In the genomic region with DNA sequence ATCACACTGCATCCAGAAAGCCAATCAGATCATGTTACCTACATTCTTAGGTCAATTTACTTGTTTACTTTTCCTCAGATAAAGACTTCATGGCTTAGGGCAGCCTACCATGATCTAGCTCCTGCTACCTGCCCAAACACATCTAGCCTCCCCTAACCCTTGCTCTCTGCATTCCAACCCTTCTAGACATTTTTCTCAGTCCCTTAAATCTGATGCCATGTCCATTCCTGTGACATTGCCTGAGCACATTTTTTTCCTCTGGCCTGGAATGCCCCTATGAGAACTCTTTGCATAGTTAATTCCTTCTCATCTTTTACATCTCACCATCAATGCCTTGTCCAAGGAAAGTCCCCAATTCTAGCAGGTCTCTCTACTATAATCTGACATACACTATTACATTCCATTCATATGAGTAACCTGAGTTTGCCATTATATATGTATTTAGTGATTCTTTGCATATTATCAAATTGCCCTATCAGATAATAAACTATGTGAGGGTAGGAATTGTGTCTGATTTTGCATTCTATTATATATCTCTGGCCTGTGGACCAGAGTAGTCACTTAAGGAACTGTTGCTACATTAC, we compare ENCODE assay signal across 28 cellular contexts.
DNase-seq lines count a peak whose midpoint lies in the region; ATAC-seq and TF ChIP-seq lines count a peak whose summit lies in the region.
"Had no signal": no experiment of that assay in that cellular context is flagged by ENCODE, and none has a peak within 500 bp of the region (broad histone marks: within the 10 kb centered on the region; RNA-seq: fewer than 3 reads in every experiment).

No MANE protein-coding gene starts in this region.

- H3F3A ChIP-seq in GM23248 (ENCODE audit: insufficient read depth), result no peaks in the 10 kb centered on the region

- no peaks in the 10 kb centered on the region for H3K9me2 ChIP-seq in GM23248 (ENCODE audit: insufficient read depth)

- peak; percentile 15 for DNase-seq in NCI-H510A treated with DMSO at 0.1 percent for 48 hours (lab: John Stamatoyannopoulos, UW)
- no peak for DNase-seq in NCI-H510A (lab: John Stamatoyannopoulos, UW)
- peak; percentile 0 for DNase-seq in fibroblast of pulmonary artery (ENCODE audit: low read depth)
- no peak for DNase-seq in NCI-H524 treated with DMSO at 0.1 percent for 48 hours (lab: John Stamatoyannopoulos, UW)
- no peak for DNase-seq in GM23248
- DNase-seq in G401 (ENCODE audit: low spot score), result no peak
- DNase-seq: 8988T; activated CD4-positive, alpha-beta T cell treated with anti-CD3 and anti-CD28 coated beads, Interleukin-2, amount 10 ng/mL, durations not matched to agents 24 days and 14 days; BE2C; colonic mucosa; head of caudate nucleus; KBM-7; left lung; midbrain; natural killer cell; NCI-H1436 treated with DMSO at 0.1 percent for 48 hours; NCI-H526 treated with DMSO at 0.1 percent for 48 hours; pancreas; SHP77 treated with DMSO at 0.1 percent for 48 hours; spleen; stimulated activated CD4-positive, alpha-beta T cell treated with anti-CD3 and anti-CD28 coated beads, Interleukin-4, amount 100 ng/mL, for 24 hours; stimulated activated naive CD8-positive, alpha-beta T cell treated with anti-CD3 and anti-CD28 coated beads, Interleukin-15, Interleukin-2, amounts not matched to agents 100 U/mL and 50 U/mL, for 24 hours; T-cell had no signal

- no peaks in the 10 kb centered on the region for H3K27me3 ChIP-seq in GM23248 (replicated peaks; ENCODE audit: insufficient read depth)
- H3K27me3 ChIP-seq: BE2C, colonic mucosa, left lung, pancreas, right atrium auricular region, spleen had no signal

- H3K9ac ChIP-seq in GM23248, result no peak overlapping the region

- in situ Hi-C loops in GM23248 (cut with MboI), result no loop called here
- in situ Hi-C loops in G401 (cut with HindIII; ENCODE audit: low sequenced_read_pairs), result no loop called here

- no peak overlapping the region for H3K4me2 ChIP-seq in GM23248 (ENCODE audit: unreplicated experiment)

- no peak overlapping the region for H2AFZ ChIP-seq in GM23248

- no peaks in the 10 kb centered on the region for H3K36me3 ChIP-seq in GM23248 (ENCODE audit: low read depth)
- H3K36me3 ChIP-seq: BE2C, colonic mucosa, HAP-1, left lung, pancreas, right atrium auricular region, spleen had no signal

- H3K4me3 ChIP-seq in fibroblast of pulmonary artery (replicated peaks; ENCODE audit: low read depth, low read length) (no peak overlapping the region), GM23248 (no peak overlapping the region)
- H3K4me3 ChIP-seq: colonic mucosa, HAP-1, left lung, pancreas, right atrium auricular region, spleen had no signal

- no peak overlapping the region for H3K27ac ChIP-seq in GM23248
- H3K27ac ChIP-seq: colonic mucosa, left lung, pancreas, right atrium auricular region, spleen had no signal

- no peaks in the 10 kb centered on the region for H3K4me1 ChIP-seq in GM23248 (ENCODE audit: insufficient read depth)
- H3K4me1 ChIP-seq: BE2C, colonic mucosa, HAP-1, left lung, pancreas, right atrium auricular region, spleen had no signal

- no peaks in the 10 kb centered on the region for H3K79me2 ChIP-seq in GM23248 (ENCODE audit: insufficient read depth)

- ATAC-seq in SK-N-SH treated with all-trans-retinoic acid at 6 μM for 48 hours, result peak; percentile 62
- ATAC-seq in GM19463 (IDR thresholded peaks at IDR 0.05; ENCODE audit: unreplicated experiment), result no peak
- ATAC-seq: activated T-helper 17 cell treated with anti-CD3 and anti-CD28 coated beads, Interleukin-2, amount 50 U/mL, for 72 hours; left lung; natural killer cell; pancreas; stimulated activated naive CD8-positive, alpha-beta T cell treated with anti-CD3 and anti-CD28 coated beads, Interleukin-15, Interleukin-2, amounts not matched to agents 100 U/mL and 50 U/mL, for 24 hours; T-cell had no signal

- no peaks in the 10 kb centered on the region for H3K9me3 ChIP-seq in GM23248 (ENCODE audit: low read depth)
- H3K9me3 ChIP-seq: BE2C, colonic mucosa, HAP-1, left lung, pancreas, right atrium auricular region, spleen had no signal

- H4K20me1 ChIP-seq in GM23248 (ENCODE audit: insufficient read depth), result no peaks in the 10 kb centered on the region

- TF ChIP-seq CTCF in fibroblast of pulmonary artery (IDR thresholded peaks at IDR 0.05; ENCODE audit: low read length, missing control alignments), result no peak

TF ChIP-seq in SK-N-SH treated with all-trans-retinoic acid at 6 μM for 48 hours, 23 proteins besides CTCF, POLR2A, EP300 and RAD21:
- TF ChIP-seq CSDC2 (CRISPR knock-in tag; IDR thresholded peaks at IDR 0.05) (no peak), SNAI2 (CRISPR knock-in tag; IDR thresholded peaks at IDR 0.05) (no peak), ZNF8 (CRISPR knock-in tag; IDR thresholded peaks at IDR 0.05) (no peak), BACH2 (CRISPR knock-in tag; IDR thresholded peaks at IDR 0.05; ENCODE audit: borderline replicate concordance) (no peak)
- TF ChIP-seq, protein P1, sequence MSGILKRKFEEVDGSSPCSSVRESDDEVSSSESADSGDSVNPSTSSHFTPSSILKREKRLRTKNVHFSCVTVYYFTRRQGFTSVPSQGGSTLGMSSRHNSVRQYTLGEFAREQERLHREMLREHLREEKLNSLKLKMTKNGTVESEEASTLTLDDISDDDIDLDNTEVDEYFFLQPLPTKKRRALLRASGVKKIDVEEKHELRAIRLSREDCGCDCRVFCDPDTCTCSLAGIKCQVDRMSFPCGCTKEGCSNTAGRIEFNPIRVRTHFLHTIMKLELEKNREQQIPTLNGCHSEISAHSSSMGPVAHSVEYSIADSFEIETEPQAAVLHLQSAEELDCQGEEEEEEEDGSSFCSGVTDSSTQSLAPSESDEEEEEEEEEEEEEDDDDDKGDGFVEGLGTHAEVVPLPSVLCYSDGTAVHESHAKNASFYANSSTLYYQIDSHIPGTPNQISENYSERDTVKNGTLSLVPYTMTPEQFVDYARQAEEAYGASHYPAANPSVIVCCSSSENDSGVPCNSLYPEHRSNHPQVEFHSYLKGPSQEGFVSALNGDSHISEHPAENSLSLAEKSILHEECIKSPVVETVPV (CRISPR knock-in tag; IDR thresholded peaks at IDR 0.05), result no peak
- TF ChIP-seq, protein P2, sequence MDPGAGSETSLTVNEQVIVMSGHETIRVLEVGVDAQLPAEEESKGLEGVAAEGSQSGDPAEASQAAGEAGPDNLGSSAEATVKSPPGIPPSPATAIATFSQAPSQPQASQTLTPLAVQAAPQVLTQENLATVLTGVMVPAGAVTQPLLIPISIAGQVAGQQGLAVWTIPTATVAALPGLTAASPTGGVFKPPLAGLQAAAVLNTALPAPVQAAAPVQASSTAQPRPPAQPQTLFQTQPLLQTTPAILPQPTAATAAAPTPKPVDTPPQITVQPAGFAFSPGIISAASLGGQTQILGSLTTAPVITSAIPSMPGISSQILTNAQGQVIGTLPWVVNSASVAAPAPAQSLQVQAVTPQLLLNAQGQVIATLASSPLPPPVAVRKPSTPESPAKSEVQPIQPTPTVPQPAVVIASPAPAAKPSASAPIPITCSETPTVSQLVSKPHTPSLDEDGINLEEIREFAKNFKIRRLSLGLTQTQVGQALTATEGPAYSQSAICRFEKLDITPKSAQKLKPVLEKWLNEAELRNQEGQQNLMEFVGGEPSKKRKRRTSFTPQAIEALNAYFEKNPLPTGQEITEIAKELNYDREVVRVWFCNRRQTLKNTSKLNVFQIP (CRISPR knock-in tag; IDR thresholded peaks at IDR 0.05; ENCODE audit: borderline replicate concordance, low read depth), result no peak
- TF ChIP-seq, protein P3, sequence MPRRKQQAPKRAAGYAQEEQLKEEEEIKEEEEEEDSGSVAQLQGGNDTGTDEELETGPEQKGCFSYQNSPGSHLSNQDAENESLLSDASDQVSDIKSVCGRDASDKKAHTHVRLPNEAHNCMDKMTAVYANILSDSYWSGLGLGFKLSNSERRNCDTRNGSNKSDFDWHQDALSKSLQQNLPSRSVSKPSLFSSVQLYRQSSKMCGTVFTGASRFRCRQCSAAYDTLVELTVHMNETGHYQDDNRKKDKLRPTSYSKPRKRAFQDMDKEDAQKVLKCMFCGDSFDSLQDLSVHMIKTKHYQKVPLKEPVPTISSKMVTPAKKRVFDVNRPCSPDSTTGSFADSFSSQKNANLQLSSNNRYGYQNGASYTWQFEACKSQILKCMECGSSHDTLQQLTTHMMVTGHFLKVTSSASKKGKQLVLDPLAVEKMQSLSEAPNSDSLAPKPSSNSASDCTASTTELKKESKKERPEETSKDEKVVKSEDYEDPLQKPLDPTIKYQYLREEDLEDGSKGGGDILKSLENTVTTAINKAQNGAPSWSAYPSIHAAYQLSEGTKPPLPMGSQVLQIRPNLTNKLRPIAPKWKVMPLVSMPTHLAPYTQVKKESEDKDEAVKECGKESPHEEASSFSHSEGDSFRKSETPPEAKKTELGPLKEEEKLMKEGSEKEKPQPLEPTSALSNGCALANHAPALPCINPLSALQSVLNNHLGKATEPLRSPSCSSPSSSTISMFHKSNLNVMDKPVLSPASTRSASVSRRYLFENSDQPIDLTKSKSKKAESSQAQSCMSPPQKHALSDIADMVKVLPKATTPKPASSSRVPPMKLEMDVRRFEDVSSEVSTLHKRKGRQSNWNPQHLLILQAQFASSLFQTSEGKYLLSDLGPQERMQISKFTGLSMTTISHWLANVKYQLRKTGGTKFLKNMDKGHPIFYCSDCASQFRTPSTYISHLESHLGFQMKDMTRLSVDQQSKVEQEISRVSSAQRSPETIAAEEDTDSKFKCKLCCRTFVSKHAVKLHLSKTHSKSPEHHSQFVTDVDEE (CRISPR knock-in tag; IDR thresholded peaks at IDR 0.05), result no peak

Comparison
In these comparisons a context has a peak if more than half of its experiments do, and no peak if none do; other contexts are left out.
1. DNase-seq: peak in NCI-H510A treated with DMSO at 0.1 percent for 48 hours (single experiment) and fibroblast of pulmonary artery (single experiment); none in NCI-H510A (single experiment), NCI-H524 treated with DMSO at 0.1 percent for 48 hours (single experiment), GM23248 (single experiment) and G401 (single experiment).